In genomic region chr1:108051625-108052382, GRCh38 we compare ENCODE assay signal across 1 cellular context.
TF ChIP-seq lines count a peak whose summit lies in the region.

No MANE protein-coding gene starts in this region.

TF ChIP-seq in HepG2, 621 proteins besides CTCF, POLR2A, EP300 and RAD21 (continued from another document):
- TF ChIP-seq, protein P1, sequence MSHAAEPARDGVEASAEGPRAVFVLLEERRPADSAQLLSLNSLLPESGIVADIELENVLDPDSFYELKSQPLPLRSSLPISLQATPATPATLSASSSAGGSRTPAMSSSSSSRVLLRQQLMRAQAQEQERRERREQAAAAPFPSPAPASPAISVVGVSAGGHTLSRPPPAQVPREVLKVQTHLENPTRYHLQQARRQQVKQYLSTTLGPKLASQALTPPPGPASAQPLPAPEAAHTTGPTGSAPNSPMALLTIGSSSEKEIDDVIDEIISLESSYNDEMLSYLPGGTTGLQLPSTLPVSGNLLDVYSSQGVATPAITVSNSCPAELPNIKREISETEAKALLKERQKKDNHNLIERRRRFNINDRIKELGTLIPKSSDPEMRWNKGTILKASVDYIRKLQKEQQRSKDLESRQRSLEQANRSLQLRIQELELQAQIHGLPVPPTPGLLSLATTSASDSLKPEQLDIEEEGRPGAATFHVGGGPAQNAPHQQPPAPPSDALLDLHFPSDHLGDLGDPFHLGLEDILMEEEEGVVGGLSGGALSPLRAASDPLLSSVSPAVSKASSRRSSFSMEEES (CRISPR knock-in tag; IDR thresholded peaks at IDR 0.05), result no peak
- TF ChIP-seq HNRNPUL1 (IDR thresholded peaks at IDR 0.05; ENCODE audit: low read depth, low read length) (0 out of 2 replicates have a peak, but pooled peaks have one; percentile 49), POGZ (CRISPR knock-in tag; IDR thresholded peaks at IDR 0.05) (0 out of 2 replicates have a peak, but pooled peaks have one; percentile 44), ZBTB8A (CRISPR knock-in tag; IDR thresholded peaks at IDR 0.05; ENCODE audit: borderline replicate concordance, low read depth) (no peak), NFKBIZ (CRISPR knock-in tag; IDR thresholded peaks at IDR 0.05) (no peak), IRX3 (CRISPR knock-in tag; IDR thresholded peaks at IDR 0.05; ENCODE audit: borderline replicate concordance, low read depth) (no peak), ISL2 (CRISPR knock-in tag; IDR thresholded peaks at IDR 0.05) (peak; percentile 42; the same call in 1 of the 2 replicates), TARDBP (CRISPR knock-in tag; IDR thresholded peaks at IDR 0.05) (0 out of 2 replicates have a peak, but pooled peaks have one; percentile 16), PHF21A (CRISPR knock-in tag; IDR thresholded peaks at IDR 0.05) (peak; percentile 46; the same call in 1 of the 2 replicates), MAFF (IDR thresholded peaks at IDR 0.05; ENCODE audit: low read depth, low read length) (no peak), PBX2 (CRISPR knock-in tag; IDR thresholded peaks at IDR 0.05) (no peak), CENPT (CRISPR knock-in tag; IDR thresholded peaks at IDR 0.05; ENCODE audit: low read depth) (no peak), ZNF543 (CRISPR knock-in tag; IDR thresholded peaks at IDR 0.05) (no peak), ZNF83 (CRISPR knock-in tag; IDR thresholded peaks at IDR 0.05; ENCODE audit: borderline replicate concordance) (no peak), SIN3A (IDR thresholded peaks at IDR 0.05; ENCODE audit: borderline replicate concordance, low read depth, low read length) (no peak)
- TF ChIP-seq, protein P2, sequence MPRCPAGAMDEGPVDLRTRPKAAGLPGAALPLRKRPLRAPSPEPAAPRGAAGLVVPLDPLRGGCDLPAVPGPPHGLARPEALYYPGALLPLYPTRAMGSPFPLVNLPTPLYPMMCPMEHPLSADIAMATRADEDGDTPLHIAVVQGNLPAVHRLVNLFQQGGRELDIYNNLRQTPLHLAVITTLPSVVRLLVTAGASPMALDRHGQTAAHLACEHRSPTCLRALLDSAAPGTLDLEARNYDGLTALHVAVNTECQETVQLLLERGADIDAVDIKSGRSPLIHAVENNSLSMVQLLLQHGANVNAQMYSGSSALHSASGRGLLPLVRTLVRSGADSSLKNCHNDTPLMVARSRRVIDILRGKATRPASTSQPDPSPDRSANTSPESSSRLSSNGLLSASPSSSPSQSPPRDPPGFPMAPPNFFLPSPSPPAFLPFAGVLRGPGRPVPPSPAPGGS (CRISPR knock-in tag; IDR thresholded peaks at IDR 0.05), result no peak
TF ChIP-seq in HepG2: peak in this region for 42.
